Comparison of ENCODE assay signal across 29 cellular contexts in the genomic region with DNA sequence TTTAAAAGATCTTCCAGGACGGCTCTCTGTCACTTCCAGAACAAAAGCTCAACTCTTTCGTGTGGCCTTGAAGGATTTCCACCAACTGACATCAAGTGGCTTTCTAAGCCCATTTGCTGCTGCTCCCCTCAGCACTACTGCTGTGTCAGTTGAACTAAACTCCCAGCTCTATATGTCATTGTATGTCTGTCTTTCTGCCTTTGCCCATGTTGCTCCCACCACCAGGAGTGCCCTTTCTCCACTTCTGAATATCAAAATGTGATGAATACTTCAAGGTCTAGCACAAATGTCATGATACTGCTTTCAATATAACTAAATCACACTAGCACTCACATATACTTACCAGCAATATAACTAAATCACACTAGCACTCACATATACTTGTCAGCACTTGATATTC.
DNase-seq lines count a peak whose midpoint lies in the region; ATAC-seq and TF ChIP-seq lines count a peak whose summit lies in the region.
"Had no signal": no experiment of that assay in that cellular context is flagged by ENCODE, and none has a peak within 500 bp of the region (broad histone marks: within the 10 kb centered on the region; RNA-seq: fewer than 3 reads in every experiment).

No MANE protein-coding gene starts in this region.

- peaks cover 38% of the 10 kb centered on the region for H3K36me3 Mint-ChIP-seq in CD4-positive, CD25-positive, alpha-beta regulatory T cell
- H3K36me3 Mint-ChIP-seq in neural crest cell (ENCODE audit: low read depth): peaks cover 3% of the 10 kb centered on the region

- H3K23ac ChIP-seq in IMR-90 (ENCODE audit: low read depth, low read length): no peak overlapping the region

- no peaks in the 10 kb centered on the region for H3K9me3 ChIP-seq in CD4-positive, CD25-positive, alpha-beta regulatory T cell (ENCODE audit: control insufficient read depth in 2 of 2, low read length in 2 of 2)
- no peaks in the 10 kb centered on the region for H3K9me3 ChIP-seq in IMR-90 (ENCODE audit: control insufficient read depth, insufficient read depth, low read length)
- H3K9me3 ChIP-seq: ascending aorta, gastrocnemius medialis, pancreas, Peyer's patch, tibial artery had no signal

- TF ChIP-seq POLR2A in IMR-90 (IDR thresholded peaks at IDR 0.05; ENCODE audit: low read depth, low read length): no peak

- H2BK120ac ChIP-seq in IMR-90 (ENCODE audit: low read depth, low read length): no peak overlapping the region

- no peak overlapping the region for H3K4me2 ChIP-seq in IMR-90 (ENCODE audit: low read depth, low read length)
- H3K4me2 ChIP-seq: neural progenitor cell had no signal

- H3K79me1 ChIP-seq in IMR-90 (ENCODE audit: low read depth in 1 of 2, low read length in 2 of 2): no peaks in the 10 kb centered on the region

- BruUV-seq in IMR-90 (replicated peaks; lab: Mats Ljungman, UMichigan): no TSS peak

- no peak overlapping the region for H3K4me3 Mint-ChIP-seq in CD4-positive, CD25-positive, alpha-beta regulatory T cell
- H3K4me3 Mint-ChIP-seq in neural crest cell: no peak overlapping the region
- H3K4me3 Mint-ChIP-seq: activated CD4-positive, alpha-beta T cell treated with anti-CD3 and anti-CD28 coated beads, Interleukin-2, amount 10 ng/mL, durations not matched to agents 24 days and 14 days; CD14-positive monocyte; effector memory CD8-positive, alpha-beta T cell; neural progenitor cell; T-cell had no signal

- H2AK9ac ChIP-seq in IMR-90 (replicated peaks; ENCODE audit: low read depth, low read length, poor library complexity): no peak overlapping the region

- POLR2A ChIA-PET in IMR-90 (lab: Charles Lee; ENCODE audit: unreplicated experiment): no interaction called here

- H3K27me3 ChIP-seq in CD4-positive, CD25-positive, alpha-beta regulatory T cell (ENCODE audit: control insufficient read depth, insufficient read depth, low read length): no peaks in the 10 kb centered on the region
- H3K27me3 ChIP-seq in IMR-90 (ENCODE audit: control insufficient read depth, insufficient read depth, low read length): no peaks in the 10 kb centered on the region
- no peaks in the 10 kb centered on the region for H3K27me3 ChIP-seq in brain microvascular endothelial cell (replicated peaks)
- H3K27me3 ChIP-seq: ascending aorta, gastrocnemius medialis, neural progenitor cell, pancreas, Peyer's patch, tibial artery had no signal

- H4K91ac ChIP-seq in IMR-90 (ENCODE audit: insufficient read depth, low read depth, low read length): no peak overlapping the region

- H3K18ac ChIP-seq in IMR-90 (ENCODE audit: low read depth, low read length): no peak overlapping the region

- TF ChIP-seq CTCF in IMR-90 (conservative IDR thresholded peaks at IDR 0.05; ENCODE audit: low read depth, low read length) (peak; percentile 16; the same call in 1 of the 2 replicates), brain microvascular endothelial cell (IDR thresholded peaks at IDR 0.05; ENCODE audit: low read depth, low read length, missing control alignments) (peak; percentile 38), neural crest cell (conservative IDR thresholded peaks at IDR 0.05) (peak; percentile 20)

- H2AFZ ChIP-seq in IMR-90 (replicated peaks; ENCODE audit: low read length, poor library complexity): no peak overlapping the region
- H2AFZ ChIP-seq: neural progenitor cell had no signal

- H2BK15ac ChIP-seq in IMR-90 (ENCODE audit: low read depth, low read length): no peak overlapping the region

- H3K27ac Mint-ChIP-seq in CD4-positive, CD25-positive, alpha-beta regulatory T cell: peak overlapping the region in 2 of 3 donors; percentile 14 to 17
- no peak overlapping the region for H3K27ac Mint-ChIP-seq in neural crest cell (ENCODE audit: unreplicated experiment)
- H3K27ac Mint-ChIP-seq: activated CD4-positive, alpha-beta T cell treated with anti-CD3 and anti-CD28 coated beads, Interleukin-2, amount 10 ng/mL, durations not matched to agents 24 days and 14 days; CD14-positive monocyte; effector memory CD8-positive, alpha-beta T cell; neural progenitor cell; T-cell had no signal

- no peaks in the 10 kb centered on the region; the same call in 1 of the 2 replicates for H4K20me1 ChIP-seq in IMR-90 (ENCODE audit: insufficient read depth, low read length)

- H3K9ac ChIP-seq in IMR-90 (ENCODE audit: low read depth, low read length): no peak overlapping the region
- H3K9ac ChIP-seq: neural progenitor cell had no signal

- no peak for TF ChIP-seq RAD21 in IMR-90 (IDR thresholded peaks at IDR 0.05; ENCODE audit: low read length)

- no peak overlapping the region for H3K27ac ChIP-seq in CD4-positive, CD25-positive, alpha-beta regulatory T cell (ENCODE audit: insufficient read depth, low read length, poor library complexity, severe bottlenecking)
- H3K27ac ChIP-seq in IMR-90 (ENCODE audit: insufficient read depth, low read length) (no peak overlapping the region), brain microvascular endothelial cell (no peak overlapping the region)
- H3K27ac ChIP-seq: ascending aorta, gastrocnemius medialis, HL-60, neural progenitor cell, pancreas, Peyer's patch, tibial artery had no signal

- no peak overlapping the region for H3K4ac ChIP-seq in IMR-90 (ENCODE audit: low read depth, low read length)

- no peak overlapping the region for H3K4me3 ChIP-seq in CD4-positive, CD25-positive, alpha-beta regulatory T cell (ENCODE audit: low read depth, low read length)
- H3K4me3 ChIP-seq in IMR-90 (ENCODE audit: insufficient read depth, low read depth, low read length) (no peak overlapping the region), brain microvascular endothelial cell (ENCODE audit: low read depth, low read length) (no peak overlapping the region)
- H3K4me3 ChIP-seq: ascending aorta, gastrocnemius medialis, neural progenitor cell, pancreas, Peyer's patch, tibial artery had no signal

- no peak overlapping the region for H2BK5ac ChIP-seq in IMR-90 (ENCODE audit: low read depth, low read length, poor library complexity, severe bottlenecking)

- H3K14ac ChIP-seq in IMR-90 (replicated peaks; ENCODE audit: low read depth, low read length): no peak overlapping the region

- H3K4me1 ChIP-seq in CD4-positive, CD25-positive, alpha-beta regulatory T cell (ENCODE audit: control insufficient read depth, insufficient read depth, low read length, poor library complexity, severe bottlenecking): no peaks in the 10 kb centered on the region
- H3K4me1 ChIP-seq in IMR-90 (ENCODE audit: control insufficient read depth, insufficient read depth, low read length): peaks cover 2% of the 10 kb centered on the region; the same call in 1 of the 2 replicates
- H3K4me1 ChIP-seq: ascending aorta, gastrocnemius medialis, neural progenitor cell, pancreas, tibial artery had no signal

- no peaks in the 10 kb centered on the region for H3K9me3 Mint-ChIP-seq in CD4-positive, CD25-positive, alpha-beta regulatory T cell
- peaks cover 4% of the 10 kb centered on the region for H3K9me3 Mint-ChIP-seq in neural crest cell
- H3K9me3 Mint-ChIP-seq: neural progenitor cell, T-cell had no signal

- no peaks in the 10 kb centered on the region for H3K27me3 Mint-ChIP-seq in CD4-positive, CD25-positive, alpha-beta regulatory T cell
- H3K27me3 Mint-ChIP-seq in neural crest cell (ENCODE audit: low read depth): no peaks in the 10 kb centered on the region
- H3K27me3 Mint-ChIP-seq: activated CD4-positive, alpha-beta T cell treated with anti-CD3 and anti-CD28 coated beads, Interleukin-2, amount 10 ng/mL, durations not matched to agents 24 days and 14 days; effector memory CD8-positive, alpha-beta T cell; T-cell had no signal

- dilution Hi-C loops in IMR-90 (cut with HindIII; ENCODE audit: low sequenced_read_pairs, unreplicated experiment): no loop called here

- CTCF ChIA-PET in IMR-90 (lab: Yijun Ruan, JAX): no interaction called here

- no peak overlapping the region for H2AK5ac ChIP-seq in IMR-90 (ENCODE audit: low read depth, low read length)

- no peak overlapping the region for H4K5ac ChIP-seq in IMR-90 (ENCODE audit: low read depth, low read length)

- H3K36me3 ChIP-seq in CD4-positive, CD25-positive, alpha-beta regulatory T cell (ENCODE audit: control insufficient read depth, insufficient read depth, low read length): no peaks in the 10 kb centered on the region
- H3K36me3 ChIP-seq in IMR-90 (ENCODE audit: control insufficient read depth, insufficient read depth, low read length): no peaks in the 10 kb centered on the region
- H3K36me3 ChIP-seq in brain microvascular endothelial cell (replicated peaks): no peaks in the 10 kb centered on the region
- H3K36me3 ChIP-seq: ascending aorta, gastrocnemius medialis, neural progenitor cell, pancreas, Peyer's patch, tibial artery had no signal

- H3K9me1 ChIP-seq in IMR-90 (ENCODE audit: insufficient read depth, low read length): peaks cover 10% of the 10 kb centered on the region

- H3K4me1 Mint-ChIP-seq in CD4-positive, CD25-positive, alpha-beta regulatory T cell: peaks cover 12 to 43% (median 34%) of the 10 kb centered on the region in 4 donors
- H3K4me1 Mint-ChIP-seq in neural crest cell: no peaks in the 10 kb centered on the region
- H3K4me1 Mint-ChIP-seq: activated CD4-positive, alpha-beta T cell treated with anti-CD3 and anti-CD28 coated beads, Interleukin-2, amount 10 ng/mL, durations not matched to agents 24 days and 14 days had no signal

- ATAC-seq in CD4-positive, CD25-positive, alpha-beta regulatory T cell (ENCODE audit: low read depth in 2 of 2): no peak
- ATAC-seq in IMR-90 (ENCODE audit: low read depth) (no peak), HG02588 (IDR thresholded peaks at IDR 0.05; ENCODE audit: unreplicated experiment) (no peak)
- ATAC-seq: effector memory CD8-positive, alpha-beta T cell; gastrocnemius medialis; left ventricle myocardium superior; pancreas; T-cell had no signal

- no peak overlapping the region for H4K8ac ChIP-seq in IMR-90 (ENCODE audit: low read depth in 2 of 2, low read length in 2 of 2)

- H2BK20ac ChIP-seq in IMR-90 (ENCODE audit: low read depth, low read length): no peak overlapping the region

- intact Hi-C loops in IMR-90 (cut with micrococcal nuclease): no loop called here

- in situ Hi-C loops in IMR-90 (cut with MboI; ENCODE audit: low sequenced_read_pairs) (no loop called here), brain microvascular endothelial cell (cut with HindIII; ENCODE audit: low pct_ligation_motif_present, low sequenced_read_pairs) (no loop called here)

- no CpG with 5 or more reads among the region's 2 CpGs for WGBS in IMR-90 (ENCODE audit: extremely low coverage in 2 of 2, insufficient read length in 1 of 2), 2 experiments

- H3K56ac ChIP-seq in IMR-90 (ENCODE audit: extremely low read depth, insufficient read depth, low read length): no peak overlapping the region

- peak in 1 of 3 donors; percentile 16 for DNase-seq in CD4-positive, CD25-positive, alpha-beta regulatory T cell
- no peak for DNase-seq in IMR-90
- DNase-seq in brain microvascular endothelial cell: no peak
- no peak for DNase-seq in neural crest cell (ENCODE audit: low read depth, low spot score)
- no peak for DNase-seq in HuH-7 (ENCODE audit: low spot score)
- DNase-seq in stimulated activated CD8-positive, alpha-beta memory T cell treated with anti-CD3 and anti-CD28 coated beads, Interleukin-4, amount 100 ng/mL, for 48 hours: no peak
- DNase-seq: activated CD4-positive, alpha-beta T cell treated with anti-CD3 and anti-CD28 coated beads, Interleukin-2, amount 10 ng/mL, durations not matched to agents 24 days and 14 days; activated T-cell treated with anti-CD3 and anti-CD28 coated beads, Interleukin-2, amount 50 U/mL, for 1 hour; Calu3; effector memory CD8-positive, alpha-beta T cell; gastrocnemius medialis; kidney; left ventricle myocardium superior; mesendoderm; NCI-H1436 treated with DMSO at 0.1 percent for 48 hours; NCI-H2081 treated with DMSO at 0.1 percent for 48 hours; NCI-H2227 treated with DMSO at 0.1 percent for 48 hours; NCI-H526; pancreas; Peyer's patch; SIG-M5; stimulated activated CD4-positive, alpha-beta T cell treated with anti-CD3 and anti-CD28 coated beads, Interleukin-2, amount 100 ng/mL, for 24 hours; T-cell; tibial artery had no signal
